In the genomic region with DNA sequence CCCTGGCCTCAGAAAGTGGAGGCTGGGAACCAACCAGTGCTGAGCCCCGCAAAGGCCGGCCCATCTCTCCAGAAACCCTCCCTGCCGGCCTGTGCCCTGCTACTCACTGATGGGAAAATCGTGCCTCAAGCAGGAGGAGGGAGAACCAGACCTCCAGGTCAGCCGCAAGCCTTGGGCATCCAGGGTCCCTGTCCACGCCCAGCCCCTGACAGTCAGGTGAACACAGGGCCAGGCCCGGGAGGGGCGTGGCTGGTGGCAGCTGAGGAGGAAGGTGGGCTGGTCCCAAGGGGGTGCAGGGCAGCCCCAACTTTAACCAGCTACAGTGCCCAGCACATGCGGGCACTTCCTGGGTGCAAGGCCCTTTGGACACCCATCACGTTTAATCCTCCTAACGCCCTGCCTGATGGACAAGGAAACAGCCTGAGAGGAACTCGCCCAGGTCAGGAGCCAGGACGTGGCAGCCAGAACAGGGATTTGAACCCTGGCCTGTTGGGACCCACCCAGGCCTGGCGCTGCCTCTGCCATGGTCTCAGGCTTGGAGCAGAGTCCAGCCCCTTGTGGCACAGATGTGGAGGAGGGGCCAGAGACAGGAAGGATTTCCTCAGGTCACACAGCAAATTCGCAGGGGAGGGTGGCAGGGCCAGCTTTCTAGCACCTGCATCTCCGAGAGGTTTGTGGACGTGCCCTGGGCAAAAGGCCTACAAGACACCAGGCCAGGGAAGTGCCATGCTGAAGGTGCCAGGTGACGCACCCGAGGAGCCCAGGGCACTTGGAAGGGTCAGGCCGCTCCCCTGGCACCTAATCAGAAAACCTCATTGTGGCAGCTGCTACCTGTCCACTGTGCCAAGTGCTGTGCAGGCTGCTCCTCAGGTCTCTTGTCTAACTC, we compare ENCODE assay signal across 10 cellular contexts. TPM values are rescaled to one million over a fixed set of nuclear protein-coding genes. Genes with fewer than 3 reads are reported as not detected.
A peak's percentile ranks its signal among the peaks of the same experiment; 100 is the strongest.
DNase-seq lines count a peak whose midpoint lies in the region; ATAC-seq and TF ChIP-seq lines count a peak whose summit lies in the region.
"Had no signal": no experiment of that assay in that cellular context is flagged by ENCODE, and none has a peak within 500 bp of the region (broad histone marks: within the 10 kb centered on the region; RNA-seq: fewer than 3 reads in every experiment).

No MANE protein-coding gene starts in this region.

- H3K4me1 ChIP-seq in mucosa of descending colon (ENCODE audit: low read depth) (peaks cover 57% of the 10 kb centered on the region), upper lobe of left lung (peaks cover 90 to 97% (median 91%) of the 10 kb centered on the region in 4 donors), SJCRH30 (peaks cover 37% of the 10 kb centered on the region)

- TF ChIP-seq POLR2A in upper lobe of left lung (IDR thresholded peaks at IDR 0.05), result no peak

- no peak for ATAC-seq in Right ventricle myocardium inferior
- peak; percentile 5 for ATAC-seq in mucosa of descending colon
- no peak for ATAC-seq in upper lobe of left lung (ENCODE audit: low FRiP score in 2 of 2)

- TF ChIP-seq CTCF in mucosa of descending colon (IDR thresholded peaks at IDR 0.05), result no peak
- TF ChIP-seq CTCF in upper lobe of left lung (IDR thresholded peaks at IDR 0.05), result no peak

- H3K27me3 ChIP-seq in upper lobe of left lung (no peaks in the 10 kb centered on the region), SJCRH30 (no peaks in the 10 kb centered on the region)

- H3K36me3 ChIP-seq in mucosa of descending colon (ENCODE audit: low read depth), result no peaks in the 10 kb centered on the region
- H3K36me3 ChIP-seq in upper lobe of left lung, result peaks cover 0 to 2% (median under 1%) of the 10 kb centered on the region in 4 donors
- H3K36me3 ChIP-seq in SJCRH30, result no peaks in the 10 kb centered on the region

- intact Hi-C loops in Right ventricle myocardium inferior (cut with DNase I), result no loop called here
- intact Hi-C loops in cardiac septum (cut with DNase I), result no loop called here
- intact Hi-C loops in mucosa of descending colon (cut with DNase I, micrococcal nuclease), result no loop called here

- H3K4me3 ChIP-seq in mucosa of descending colon, result no peak overlapping the region
- H3K4me3 ChIP-seq in upper lobe of left lung, result no peak overlapping the region
- no peak overlapping the region for H3K4me3 ChIP-seq in SJCRH30

- no peak for TF ChIP-seq EP300 in upper lobe of left lung (IDR thresholded peaks at IDR 0.05)

- DNase-seq in Right ventricle myocardium inferior (ENCODE audit: missing footprints), result peak; percentile 56
- DNase-seq in cardiac septum (ENCODE audit: low spot score), result no peak
- peak; percentile 76 for DNase-seq in cerebellar cortex (ENCODE audit: low spot score)
- DNase-seq in mucosa of descending colon, result peak in 2 of 3 donors; percentile 58 to 63
- DNase-seq in upper lobe of left lung, result peak in 1 of 2 donors; percentile 73
- no peak for DNase-seq in SJCRH30
- DNase-seq in DMS153 (lab: John Stamatoyannopoulos, UW), result no peak
- no peak for DNase-seq in GDM1 (lab: John Stamatoyannopoulos, UW)
- DNase-seq: activated CD4-positive, alpha-beta T cell treated with anti-CD3 and anti-CD28 coated beads for 1 hour; NCI-H510A had no signal

- 82 to 86% methylated on average over 11 to 18 of the region's 20 CpGs for WGBS in upper lobe of left lung, 2 donors

- peak overlapping the region in 3 of 4 donors; percentile 80 to 96 (median 95) for H3K27ac ChIP-seq in upper lobe of left lung
- no peak overlapping the region for H3K27ac ChIP-seq in SJCRH30

- H3K9me3 ChIP-seq in mucosa of descending colon (no peaks in the 10 kb centered on the region), upper lobe of left lung (no peaks in the 10 kb centered on the region), SJCRH30 (replicated peaks) (no peaks in the 10 kb centered on the region)

RNA-seq across cellular contexts. Expression of gene RALGDS, which starts 4.5 kb away (rescaled TPM):
- total RNA-seq in Right ventricle myocardium inferior (33.7 TPM), cardiac septum (23.9 TPM), mucosa of descending colon (10 to 100 TPM; 38.3 to 59.4 (median 44.2) TPM), upper lobe of left lung (100 to 1,000 TPM in 3 of 6 donors, 10 to 100 TPM in 3; 57.1 to 117 (median 88.9) TPM)
- total RNA-seq in SJCRH30 (2014; rRNA removed; shearing (Covaris generic)), result 21.5 and 26.9 TPM in 2 replicates

RNA-seq across cellular contexts. Expression of gene GBGT1, which starts 47.1 kb away (rescaled TPM):
- total RNA-seq in Right ventricle myocardium inferior (8.2 TPM), cardiac septum (4.6 TPM), mucosa of descending colon (10 to 100 TPM in 1 of 3 donors, 1 to 10 TPM in 2; 4.3 to 14.0 (median 8.6) TPM), upper lobe of left lung (10 to 100 TPM in 5 of 6 donors, 1 to 10 TPM in 1; 9.1 to 71.2 (median 36.0) TPM)
- total RNA-seq in SJCRH30 (2014; rRNA removed; shearing (Covaris generic)), result 1.2 TPM in 2 replicates

RNA-seq across cellular contexts. Expression of gene CEL, which starts 54.8 kb away (rescaled TPM):
- 7.7 TPM for total RNA-seq in Right ventricle myocardium inferior
- 0.59 TPM for total RNA-seq in cardiac septum
- total RNA-seq in mucosa of descending colon, result 1 to 10 TPM in 2 of 3 donors, under 1 TPM in 1; 0.87 to 1.6 (median 1.4) TPM
- total RNA-seq in upper lobe of left lung, result 1 to 10 TPM in 3 of 6 donors, under 1 TPM in 2, not detected in 1; 0.15 to 9.4 (median 1.1) TPM
- total RNA-seq in SJCRH30 (2014; rRNA removed; shearing (Covaris generic)), result 0.53 and 0.71 TPM in 2 replicates

Comparison
In these comparisons a context has a peak if more than half of its experiments do, and no peak if none do; other contexts are left out.
1. DNase-seq: peak in Right ventricle myocardium inferior (single experiment), cerebellar cortex (single experiment) and mucosa of descending colon (2 of 3); none in cardiac septum (single experiment), SJCRH30 (0 of 2), DMS153 (single experiment) and GDM1 (single experiment).